Comparison of ENCODE assay signal across 31 cellular contexts in the genomic region with DNA sequence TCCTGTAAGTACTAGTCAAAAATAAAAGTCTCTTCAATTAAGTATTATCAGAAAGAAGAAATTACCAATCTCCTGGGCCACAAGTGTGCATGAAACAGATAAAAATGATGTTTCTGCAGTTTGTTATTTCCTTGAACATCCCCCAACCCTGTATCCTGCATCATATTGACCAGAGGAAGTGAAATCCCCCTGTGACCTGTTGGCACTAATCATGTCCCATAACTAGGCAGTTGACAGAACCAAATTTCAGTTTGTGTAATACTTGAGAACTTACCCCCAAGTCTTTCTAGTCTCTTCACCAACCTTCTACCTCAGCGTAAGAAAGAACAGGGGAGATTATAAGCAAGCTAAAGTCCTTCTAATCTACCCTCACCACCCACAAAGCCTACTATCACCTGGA.
"Had no signal": no experiment of that assay in that cellular context is flagged by ENCODE, and none has a peak within 500 bp of the region (broad histone marks: within the 10 kb centered on the region; RNA-seq: fewer than 3 reads in every experiment).

No MANE protein-coding gene starts in this region.

- DNase-seq: activated CD4-positive, alpha-beta memory T cell treated with anti-CD3 and anti-CD28 coated beads for 36 hours; activated CD4-positive, alpha-beta T cell treated with anti-CD3 and anti-CD28 coated beads for 4 hours; activated CD4-positive, alpha-beta T cell treated with anti-CD3 and anti-CD28 coated beads, Interleukin-2, amount 50 U/mL, for 1 hour; activated CD4-positive, CD25-positive, alpha-beta regulatory T cell treated with anti-CD3 and anti-CD28 coated beads, Interleukin-2, amount 50 U/mL, for 72 hours; activated CD8-positive, alpha-beta memory T cell treated with anti-CD3 and anti-CD28 coated beads, Interleukin-2, amount 50 U/mL, for 4 hours; activated gamma-delta T cell treated with Interleukin-2 at 50 U/mL for 16 hours; activated naive CD4-positive, alpha-beta T cell treated with anti-CD3 and anti-CD28 coated beads for 36 hours; activated T-cell treated with anti-CD3 and anti-CD28 coated beads for 4 hours; activated T-cell treated with anti-CD3 and anti-CD28 coated beads, Interleukin-2, amount 50 U/mL, for 4 hours; adrenal gland; body of pancreas; NCI-H1092 treated with DMSO at 0.1 percent for 48 hours; NCI-H1417; NCI-H146; NCI-H187 treated with DMSO at 0.1 percent for 48 hours; NCI-H2081; NCI-H2171 treated with DMSO at 0.1 percent for 48 hours; NCI-H2227 treated with DMSO at 0.1 percent for 48 hours; NCI-H446; NCI-H524; NCI-H69; SHP77; SJCRH30; T1000 had no signal

- H3K36me3 ChIP-seq: adrenal gland, breast epithelium, SJCRH30 had no signal

- H3K4me3 ChIP-seq: adrenal gland, body of pancreas, breast epithelium, SJCRH30, SK-N-MC had no signal

- H3K27me3 ChIP-seq: adrenal gland, body of pancreas, breast epithelium, SJCRH30 had no signal

- FAIRE-seq: astrocyte, TTC549 had no signal

- H3K4me1 ChIP-seq: adrenal gland, body of pancreas, breast epithelium, SJCRH30 had no signal

- ATAC-seq: activated naive CD4-positive, alpha-beta T cell treated with anti-CD3 and anti-CD28 coated beads, Interleukin-2, amount 50 U/mL, for 72 hours; activated T-cell treated with anti-CD3 and anti-CD28 coated beads, Interleukin-2, amount 50 U/mL, for 4 hours; body of pancreas; Panc1; WTC11 had no signal

- H3K27ac ChIP-seq: adrenal gland, body of pancreas, breast epithelium, SJCRH30, SK-N-MC had no signal

- H3K9me3 ChIP-seq: adrenal gland, body of pancreas, breast epithelium, SJCRH30 had no signal
